ENCODE assay signal across 8 cellular contexts in the genomic region with DNA sequence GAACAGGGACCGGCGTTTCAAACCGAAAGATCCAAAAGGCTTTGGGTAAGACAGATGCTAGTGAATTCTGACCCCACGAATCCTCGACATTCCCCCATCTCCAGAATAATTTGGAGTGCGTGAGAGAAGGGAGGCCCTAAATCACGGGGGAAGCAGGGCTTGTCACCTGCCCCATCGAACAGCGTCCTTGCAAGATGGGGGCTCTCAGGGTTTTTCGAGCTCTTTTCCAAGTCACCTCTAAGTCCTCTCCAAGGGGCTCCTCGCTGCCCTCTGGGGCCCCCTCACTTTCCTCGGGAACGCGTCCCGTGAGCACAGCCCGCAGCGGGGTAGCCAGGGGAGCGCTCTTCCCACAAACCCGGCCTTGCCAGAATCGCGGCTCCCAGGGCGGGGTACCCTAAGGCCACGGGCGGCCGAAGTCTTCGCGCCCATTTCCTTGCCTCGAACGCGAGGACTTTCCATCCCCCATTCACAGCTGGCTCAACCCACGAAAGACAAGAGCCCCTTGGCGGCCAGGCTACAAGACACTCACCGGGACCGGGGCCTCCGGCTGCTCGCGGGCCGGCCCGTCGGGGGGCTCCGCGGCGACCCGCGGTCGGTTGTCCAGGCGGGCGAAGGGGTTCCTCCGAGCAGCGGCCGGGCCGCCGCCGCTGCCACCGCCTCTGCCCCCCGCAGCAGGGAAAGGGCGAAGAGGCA. TPM values are rescaled to one million over a fixed set of nuclear protein-coding genes. Genes with fewer than 3 reads are reported as not detected.
DNase-seq lines count a peak whose midpoint lies in the region; ATAC-seq, FAIRE-seq and TF ChIP-seq lines count a peak whose summit lies in the region.

No MANE protein-coding gene starts in this region.

- no peaks in the 10 kb centered on the region for H3K27me3 ChIP-seq in BLaER1 treated with 17β-estradiol and CSF1 and Interleukin-3, amounts not matched to agents 10 nM and 100 nM
- H3K27me3 ChIP-seq in K562 (ENCODE audit: control insufficient read depth in 2 of 2, insufficient read depth in 2 of 2, low read length in 2 of 2) (no peaks in the 10 kb centered on the region), iPS-15b (ENCODE audit: control insufficient read depth, insufficient read depth, low read length) (no peaks in the 10 kb centered on the region), gastrocnemius medialis (no peaks in the 10 kb centered on the region)

- H3K9me1 ChIP-seq in K562 (ENCODE audit: control insufficient read depth, insufficient read depth, low read length): no peaks in the 10 kb centered on the region

- POLR2A ChIA-PET in K562 (lab: Yijun Ruan, JAX): interaction anchor here (0.8 to 2.4 kb wide), 10 partner anchors 8 to 312 kb away, joined by 3 to 15 read pairs (median 7); partner anchors contain the start of genes SON and TMEM50B

- peak overlapping the region; percentile 75 for H2AFZ ChIP-seq in K562 (ENCODE audit: low read depth, low read length)

- WGBS in K562 (ENCODE audit: insufficient coverage, low coverage, missing lambda C conversion rate): under 1% methylated on average over 38 of the region's 57 CpGs

- H3K79me2 ChIP-seq in K562 (ENCODE audit: control insufficient read depth, insufficient read depth, low read length): peaks cover 32% of the 10 kb centered on the region

- intact Hi-C loops in K562 (cut with micrococcal nuclease): loop anchor here (10.0 kb wide), 1 partner anchor 387 kb away; no protein-coding TSS in a partner anchor
- intact Hi-C loops in gastrocnemius medialis (cut with DNase I; ENCODE audit: low total_unique reads): loop anchor here (1.0 to 2.0 kb wide), 4 partner anchors 17 to 264 kb away; partner anchors contain the start of genes CRYZL1, GART, IFNAR1 and SON

- peak overlapping the region; percentile 89 to 97 (median 95) for H3K9ac ChIP-seq in BLaER1 treated with 17β-estradiol and CSF1 and Interleukin-3, amounts not matched to agents 10 nM and 100 nM
- H3K9ac ChIP-seq in K562 (ENCODE audit: insufficient read depth in 1 of 2, low read depth in 2 of 2, low read length in 2 of 2) (peak overlapping the region; percentile 91 to 98), iPS-15b (ENCODE audit: low read depth, low read length) (peak overlapping the region; percentile 87)

- no peak for TF ChIP-seq EP300 in K562 (IDR thresholded peaks at IDR 0.05; ENCODE audit: low read length)

- no peak for TF ChIP-seq CTCF in GM13976 (IDR thresholded peaks at IDR 0.05; ENCODE audit: borderline replicate concordance, control extremely low read depth, extremely low read depth, insufficient read depth, missing control alignments)
- TF ChIP-seq CTCF in K562 (IDR thresholded peaks at IDR 0.05 in 2 of 3, conservative IDR thresholded peaks at IDR 0.05 in 1 of 3; ENCODE audit: insufficient read depth in 2 of 3, low read depth in 1 of 3, low read length in 3 of 3): no peak
- TF ChIP-seq CTCF in gastrocnemius medialis (IDR thresholded peaks at IDR 0.05 in 4 of 5, conservative IDR thresholded peaks at IDR 0.05 in 1 of 5): no peak
- no peak for TF ChIP-seq CTCF in D721Med (IDR thresholded peaks at IDR 0.05; ENCODE audit: insufficient read depth, missing control alignments)

- H3K4me3 ChIP-seq in BLaER1 treated with 17β-estradiol and CSF1 and Interleukin-3, amounts not matched to agents 10 nM and 100 nM: peak overlapping the region; percentile 75 to 99 (median 94)
- H3K4me3 ChIP-seq in K562 (peak overlapping the region; percentile 89), iPS-15b (ENCODE audit: low read depth, low read length) (peak overlapping the region; percentile 63), gastrocnemius medialis (peak overlapping the region; percentile 55 to 75 (median 70))

- no peaks in the 10 kb centered on the region for H3K9me3 ChIP-seq in BLaER1 treated with 17β-estradiol and CSF1 and Interleukin-3, amounts not matched to agents 10 nM and 100 nM (replicated peaks in 1 of 11)
- H3K9me3 ChIP-seq in K562 (replicated peaks; ENCODE audit: control insufficient read depth, insufficient read depth, low read depth, low read length): no peaks in the 10 kb centered on the region
- no peaks in the 10 kb centered on the region for H3K9me3 ChIP-seq in iPS-15b (ENCODE audit: control insufficient read depth, insufficient read depth, low read length)
- H3K9me3 ChIP-seq in gastrocnemius medialis: no peaks in the 10 kb centered on the region

- peaks cover 0 to 13% (median 0%) of the 10 kb centered on the region in 11 experiments; a peak in 3 of 22 replicates for H4K20me1 ChIP-seq in BLaER1 treated with 17β-estradiol and CSF1 and Interleukin-3, amounts not matched to agents 10 nM and 100 nM
- H4K20me1 ChIP-seq in K562 (replicated peaks; ENCODE audit: control insufficient read depth, insufficient read depth, low read length): no peaks in the 10 kb centered on the region

- peaks cover 18 to 24% (median 21%) of the 10 kb centered on the region in 10 experiments for H3K4me1 ChIP-seq in BLaER1 treated with 17β-estradiol and CSF1 and Interleukin-3, amounts not matched to agents 10 nM and 100 nM
- peaks cover 13 to 24% of the 10 kb centered on the region in 2 experiments; a peak in 4 of 5 replicates for H3K4me1 ChIP-seq in K562 (replicated peaks in 1 of 2; ENCODE audit: control insufficient read depth in 2 of 2, insufficient read depth in 2 of 2, low read length in 2 of 2)
- H3K4me1 ChIP-seq in iPS-15b (ENCODE audit: control insufficient read depth, insufficient read depth, low read length): peaks cover 12% of the 10 kb centered on the region
- peaks cover 10 to 14% of the 10 kb centered on the region in 2 donors for H3K4me1 ChIP-seq in gastrocnemius medialis

- no peak for FAIRE-seq in K562 (lab: Jason Lieb, UNC)
- FAIRE-seq in D721Med (lab: Jason Lieb, UNC): no peak

- H3K36me3 ChIP-seq in BLaER1 treated with 17β-estradiol and CSF1 and Interleukin-3, amounts not matched to agents 10 nM and 100 nM: peaks cover 4 to 45% (median 23%) of the 10 kb centered on the region in 11 experiments; a peak in 17 of 22 replicates
- H3K36me3 ChIP-seq in K562 (ENCODE audit: control insufficient read depth, insufficient read depth, low read length) (peaks cover 39% of the 10 kb centered on the region), iPS-15b (ENCODE audit: control insufficient read depth, insufficient read depth, low read length) (peaks cover 3% of the 10 kb centered on the region), gastrocnemius medialis (no peaks in the 10 kb centered on the region)

- no peak for TF ChIP-seq POLR2A in K562 (conservative IDR thresholded peaks at IDR 0.05)
- no peak for TF ChIP-seq POLR2A in gastrocnemius medialis (IDR thresholded peaks at IDR 0.05)

- ATAC-seq in HG02885 (IDR thresholded peaks at IDR 0.05; ENCODE audit: poor library complexity, unreplicated experiment) (peak; percentile 1), K562 (peak; percentile 60), gastrocnemius medialis (peak; percentile 28 to 38)

- no TSS peak for BruUV-seq in K562 (replicated peaks; lab: Mats Ljungman, UMichigan)

- peak overlapping the region; percentile 79 to 93 (median 88) for H3K27ac ChIP-seq in BLaER1 treated with 17β-estradiol and CSF1 and Interleukin-3, amounts not matched to agents 10 nM and 100 nM
- H3K27ac ChIP-seq in K562 (ENCODE audit: extremely low read depth, low read depth, low read length): peak overlapping the region; percentile 53
- H3K27ac ChIP-seq in gastrocnemius medialis: peak overlapping the region; percentile 78 to 90 (median 84)

- H3K4me2 ChIP-seq in BLaER1 treated with 17β-estradiol and CSF1 and Interleukin-3, amounts not matched to agents 10 nM and 100 nM: peak overlapping the region; percentile 88 to 100 (median 96)
- H3K4me2 ChIP-seq in K562 (ENCODE audit: insufficient read depth, low read length): peak overlapping the region; percentile 92

- in situ Hi-C loops in GM13976 (cut with MboI; ENCODE audit: low sequenced_read_pairs, unreplicated experiment) (no loop called here), K562 (cut with MboI) (no loop called here), gastrocnemius medialis (cut with MboI; ENCODE audit: low sequenced_read_pairs in 4 of 4) (no loop called here)

- no peak for TF ChIP-seq RAD21 in K562 (CRISPR knock-in tag; conservative IDR thresholded peaks at IDR 0.05 in 1 of 2, IDR thresholded peaks at IDR 0.05 in 1 of 2)

- CTCF ChIA-PET in K562 (lab: Yijun Ruan, JAX; ENCODE audit: low intra/inter-chr PET ratio): no interaction called here

- DNase-seq in GM13976 (ENCODE audit: low spot score): peak; percentile 67
- DNase-seq in NCI-H345 (lab: John Stamatoyannopoulos, UW): peak; percentile 50
- DNase-seq in K562 (ENCODE audit: extremely low read depth in 1 of 4, low spot score in 3 of 4): peak in 3 of 4 experiments; percentile 57 to 67 (median 63)
- DNase-seq in gastrocnemius medialis: no peak
- no peak for DNase-seq in D721Med (ENCODE audit: insufficient read length, low spot score)

RNA-seq across cellular contexts. Expression of gene DONSON, which starts 0.5 kb away (rescaled TPM):
- total RNA-seq in K562 (2011; cell fraction: chromatin; rRNA removed; ENCODE audit: low replicate concordance): 58.1 and 105 TPM in 2 replicates
- 39.5 and 39.6 TPM in 2 replicates for total RNA-seq in K562 (2011; cell fraction: nucleolus; rRNA removed)
- 51.0 and 57.4 TPM in 2 replicates for total RNA-seq in K562 (2011; cell fraction: nucleoplasm; rRNA removed)
- total RNA-seq in K562 (2014; rRNA removed): 56.5 and 62.6 TPM in 2 replicates
- 91.0 and 91.4 TPM in 2 replicates for total RNA-seq in K562 (2014; rRNA removed; fragmentation: Illumina TruSeq; extraction: Trizol)
- 72.4 and 72.6 TPM in 2 replicates for total RNA-seq in K562 (2015; rRNA removed; fragmentation: Illumina TruSeq; extraction: Trizol)
- 53.0 and 54.1 TPM in 2 replicates for total RNA-seq in K562 (2021)
- polyA plus RNA-seq in K562 (2011; rRNA removed): 114 and 124 TPM in 2 replicates
- polyA plus RNA-seq in K562 (2011; cell fraction: cytosol; rRNA removed): 47.7 and 55.4 TPM in 2 replicates
- polyA plus RNA-seq in K562 (2011; cell fraction: nucleus; rRNA removed): 75.8 and 110 TPM in 2 replicates
- polyA plus RNA-seq in K562 (2012): 71.9 and 112 TPM in 2 replicates
- 75.8 and 80.1 TPM in 2 replicates for polyA plus RNA-seq in K562 (2014; fragmentation: Illumina TruSeq; extraction: Trizol)
- 10 to 100 TPM; 26.7 to 30.6 TPM for polyA plus RNA-seq in K562 (2014; fragmentation: Nextera tagmentation; extraction: Ambion mirVana)
- polyA plus RNA-seq in K562 (2014; rRNA removed): 61.4 and 68.9 TPM in 2 replicates
- 102 and 112 TPM in 2 replicates for polyA minus RNA-seq in K562 (2011; rRNA and poly(A)+ RNA removed)
- 31.9 and 51.6 TPM in 2 replicates for polyA minus RNA-seq in K562 (2011; cell fraction: cytosol; rRNA and poly(A)+ RNA removed)
- polyA minus RNA-seq in K562 (2011; cell fraction: nucleus; rRNA and poly(A)+ RNA removed): 21.3 and 41.1 TPM in 2 replicates
- total RNA-seq in gastrocnemius medialis: 1 to 10 TPM; 3.6 to 5.3 (median 4.2) TPM

RNA-seq across cellular contexts. Expression of gene SON, which starts 45.1 kb away (rescaled TPM):
- 223 and 597 TPM in 2 replicates for total RNA-seq in K562 (2011; cell fraction: chromatin; rRNA removed; ENCODE audit: low replicate concordance)
- 107 and 150 TPM in 2 replicates for total RNA-seq in K562 (2011; cell fraction: nucleolus; rRNA removed)
- total RNA-seq in K562 (2011; cell fraction: nucleoplasm; rRNA removed): 253 and 349 TPM in 2 replicates
- 126 and 185 TPM in 2 replicates for total RNA-seq in K562 (2014; rRNA removed)
- 142 and 149 TPM in 2 replicates for total RNA-seq in K562 (2014; rRNA removed; fragmentation: Illumina TruSeq; extraction: Trizol)
- total RNA-seq in K562 (2015; rRNA removed; fragmentation: Illumina TruSeq; extraction: Trizol): 120 and 149 TPM in 2 replicates
- 242 and 259 TPM in 2 replicates for total RNA-seq in K562 (2021)
- 99.1 and 105 TPM in 2 replicates for polyA plus RNA-seq in K562 (2011; rRNA removed)
- polyA plus RNA-seq in K562 (2011; cell fraction: cytosol; rRNA removed): 88.2 and 117 TPM in 2 replicates
- polyA plus RNA-seq in K562 (2011; cell fraction: nucleus; rRNA removed): 255 and 309 TPM in 2 replicates
- polyA plus RNA-seq in K562 (2012): 146 and 246 TPM in 2 replicates
- polyA plus RNA-seq in K562 (2014; fragmentation: Illumina TruSeq; extraction: Trizol): 173 and 203 TPM in 2 replicates
- polyA plus RNA-seq in K562 (2014; fragmentation: Nextera tagmentation; extraction: Ambion mirVana): 100 to 1,000 TPM; 195 to 742 TPM
- polyA plus RNA-seq in K562 (2014; rRNA removed): 97.6 and 187 TPM in 2 replicates
- 241 and 277 TPM in 2 replicates for polyA minus RNA-seq in K562 (2011; rRNA and poly(A)+ RNA removed)
- 183 and 187 TPM in 2 replicates for polyA minus RNA-seq in K562 (2011; cell fraction: cytosol; rRNA and poly(A)+ RNA removed)
- 121 and 212 TPM in 2 replicates for polyA minus RNA-seq in K562 (2011; cell fraction: nucleus; rRNA and poly(A)+ RNA removed)
- total RNA-seq in gastrocnemius medialis: 100 to 1,000 TPM; 109 to 390 (median 126) TPM

RNA-seq across cellular contexts. Expression of gene GART, which starts 46.0 kb away (rescaled TPM):
- total RNA-seq in K562 (2011; cell fraction: chromatin; rRNA removed; ENCODE audit: low replicate concordance): 282 and 575 TPM in 2 replicates
- 120 and 142 TPM in 2 replicates for total RNA-seq in K562 (2011; cell fraction: nucleolus; rRNA removed)
- 254 and 330 TPM in 2 replicates for total RNA-seq in K562 (2011; cell fraction: nucleoplasm; rRNA removed)
- total RNA-seq in K562 (2014; rRNA removed): 260 and 356 TPM in 2 replicates
- total RNA-seq in K562 (2014; rRNA removed; fragmentation: Illumina TruSeq; extraction: Trizol): 349 and 398 TPM in 2 replicates
- total RNA-seq in K562 (2015; rRNA removed; fragmentation: Illumina TruSeq; extraction: Trizol): 258 and 267 TPM in 2 replicates
- total RNA-seq in K562 (2021): 396 and 415 TPM in 2 replicates
- 100 and 141 TPM in 2 replicates for polyA plus RNA-seq in K562 (2011; rRNA removed)
- polyA plus RNA-seq in K562 (2011; cell fraction: cytosol; rRNA removed): 41.9 and 69.4 TPM in 2 replicates
- polyA plus RNA-seq in K562 (2011; cell fraction: nucleus; rRNA removed): 111 and 125 TPM in 2 replicates
- polyA plus RNA-seq in K562 (2012): 155 and 181 TPM in 2 replicates
- 409 and 429 TPM in 2 replicates for polyA plus RNA-seq in K562 (2014; fragmentation: Illumina TruSeq; extraction: Trizol)
- 100 to 1,000 TPM; 276 to 387 TPM for polyA plus RNA-seq in K562 (2014; fragmentation: Nextera tagmentation; extraction: Ambion mirVana)
- polyA plus RNA-seq in K562 (2014; rRNA removed): 230 and 236 TPM in 2 replicates
- 152 and 154 TPM in 2 replicates for polyA minus RNA-seq in K562 (2011; rRNA and poly(A)+ RNA removed)
- polyA minus RNA-seq in K562 (2011; cell fraction: cytosol; rRNA and poly(A)+ RNA removed): 92.6 and 125 TPM in 2 replicates
- polyA minus RNA-seq in K562 (2011; cell fraction: nucleus; rRNA and poly(A)+ RNA removed): 83.7 and 168 TPM in 2 replicates
- total RNA-seq in gastrocnemius medialis: 10 to 100 TPM; 46.3 to 97.5 (median 55.4) TPM

RNA-seq across cellular contexts. Expression of gene CRYZL1, which starts 53.6 kb away (rescaled TPM):
- total RNA-seq in K562 (2011; cell fraction: chromatin; rRNA removed; ENCODE audit: low replicate concordance): 70.4 and 160 TPM in 2 replicates
- total RNA-seq in K562 (2011; cell fraction: nucleolus; rRNA removed): 39.9 and 42.9 TPM in 2 replicates
- 64.7 and 86.4 TPM in 2 replicates for total RNA-seq in K562 (2011; cell fraction: nucleoplasm; rRNA removed)
- total RNA-seq in K562 (2014; rRNA removed) (16.5 and 25.2 TPM in 2 replicates), K562 (2014; rRNA removed; fragmentation: Illumina TruSeq; extraction: Trizol) (19.9 and 24.0 TPM in 2 replicates), K562 (2015; rRNA removed; fragmentation: Illumina TruSeq; extraction: Trizol) (20.8 and 22.4 TPM in 2 replicates), K562 (2021) (25.6 and 31.9 TPM in 2 replicates), gastrocnemius medialis (10 to 100 TPM; 14.8 to 29.4 (median 24.4) TPM)
- polyA plus RNA-seq in K562 (2011; rRNA removed) (97.9 and 98.2 TPM in 2 replicates), K562 (2014; fragmentation: Illumina TruSeq; extraction: Trizol) (32.5 and 39.2 TPM in 2 replicates), K562 (2014; fragmentation: Nextera tagmentation; extraction: Ambion mirVana) (10 to 100 TPM; 79.5 to 80.8 TPM), K562 (2014; rRNA removed) (47.9 and 52.3 TPM in 2 replicates)
- polyA plus RNA-seq in K562 (2011; cell fraction: cytosol; rRNA removed): 13.0 and 30.9 TPM in 2 replicates
- polyA plus RNA-seq in K562 (2011; cell fraction: nucleus; rRNA removed): 78.7 and 127 TPM in 2 replicates
- polyA plus RNA-seq in K562 (2012): 34.8 and 44.0 TPM in 2 replicates
- 139 and 147 TPM in 2 replicates for polyA minus RNA-seq in K562 (2011; rRNA and poly(A)+ RNA removed)
- polyA minus RNA-seq in K562 (2011; cell fraction: cytosol; rRNA and poly(A)+ RNA removed): 18.0 and 22.2 TPM in 2 replicates
- polyA minus RNA-seq in K562 (2011; cell fraction: nucleus; rRNA and poly(A)+ RNA removed): 37.7 and 82.6 TPM in 2 replicates

RNA-seq across cellular contexts. Expression of gene ITSN1, which starts 54.4 kb away (rescaled TPM):
- 12.1 and 17.2 TPM in 2 replicates for total RNA-seq in K562 (2011; cell fraction: chromatin; rRNA removed; ENCODE audit: low replicate concordance)
- total RNA-seq in K562 (2011; cell fraction: nucleolus; rRNA removed): 4.3 and 8.3 TPM in 2 replicates
- 9.7 and 14.1 TPM in 2 replicates for total RNA-seq in K562 (2011; cell fraction: nucleoplasm; rRNA removed)
- 3.9 and 7.5 TPM in 2 replicates for total RNA-seq in K562 (2014; rRNA removed)
- 4.3 and 6.3 TPM in 2 replicates for total RNA-seq in K562 (2014; rRNA removed; fragmentation: Illumina TruSeq; extraction: Trizol)
- 8.0 and 9.8 TPM in 2 replicates for total RNA-seq in K562 (2015; rRNA removed; fragmentation: Illumina TruSeq; extraction: Trizol)
- total RNA-seq in K562 (2021): 7.0 and 8.7 TPM in 2 replicates
- 12.6 TPM in 2 replicates for polyA plus RNA-seq in K562 (2011; rRNA removed)
- 8.5 and 10.6 TPM in 2 replicates for polyA plus RNA-seq in K562 (2011; cell fraction: cytosol; rRNA removed)
- 23.1 and 27.6 TPM in 2 replicates for polyA plus RNA-seq in K562 (2011; cell fraction: nucleus; rRNA removed)
- 3.9 and 6.9 TPM in 2 replicates for polyA plus RNA-seq in K562 (2012)
- 9.4 and 10.7 TPM in 2 replicates for polyA plus RNA-seq in K562 (2014; fragmentation: Illumina TruSeq; extraction: Trizol)
- 1 to 10 TPM; 1.1 to 2.1 TPM for polyA plus RNA-seq in K562 (2014; fragmentation: Nextera tagmentation; extraction: Ambion mirVana)
- polyA plus RNA-seq in K562 (2014; rRNA removed): 4.8 and 9.5 TPM in 2 replicates
- polyA minus RNA-seq in K562 (2011; rRNA and poly(A)+ RNA removed): 15.5 and 18.0 TPM in 2 replicates
- 7.8 and 8.7 TPM in 2 replicates for polyA minus RNA-seq in K562 (2011; cell fraction: cytosol; rRNA and poly(A)+ RNA removed)
- polyA minus RNA-seq in K562 (2011; cell fraction: nucleus; rRNA and poly(A)+ RNA removed): 8.6 and 14.7 TPM in 2 replicates
- 10 to 100 TPM; 14.5 to 33.1 (median 26.9) TPM for total RNA-seq in gastrocnemius medialis

Comparison
In these comparisons a context has a peak if more than half of its experiments do, and no peak if none do; other contexts are left out.
1. DNase-seq: peak in GM13976 (single experiment), NCI-H345 (single experiment) and K562 (3 of 4); none in gastrocnemius medialis (0 of 2) and D721Med (single experiment).
2. ATAC-seq: peak in every context shown above with its lines; median percentile 60 in K562; 33 in gastrocnemius medialis; 1 in HG02885.
3. RNA of gene DONSON, which starts 0.5 kb away (total RNA-seq): 39.5 to 105 TPM in K562; 3.6 to 5.3 TPM in gastrocnemius medialis; every median in the first group is over 4 times any median in the second.
4. Peak in every context shown above with its lines, with median percentiles within 50 percentile points of each other: H3K27ac ChIP-seq, H3K4me3 ChIP-seq and H3K9ac ChIP-seq.